In genomic region chr3:197014942-197015575, GRCh38 we compare ENCODE assay signal across 30 cellular contexts.
"Had no signal": no experiment of that assay in that cellular context is flagged by ENCODE, and none has a peak within 500 bp of the region (broad histone marks: within the 10 kb centered on the region; RNA-seq: fewer than 3 reads in every experiment).

No MANE protein-coding gene starts in this region.

- H3K27ac ChIP-seq: esophagus muscularis mucosa, foreskin keratinocyte, heart left ventricle, lower lobe of right lung, pancreas, psoas muscle, uterus, VCaP had no signal

- DNase-seq: activated CD4-positive, alpha-beta T cell treated with anti-CD3 and anti-CD28 coated beads for 4 hours; activated CD4-positive, alpha-beta T cell treated with anti-CD3 and anti-CD28 coated beads, Interleukin-2, amount 50 U/mL, for 48 hours; activated CD8-positive, alpha-beta memory T cell treated with anti-CD3 and anti-CD28 coated beads for 24 hours; activated effector memory CD4-positive, alpha-beta T cell treated with Interleukin-2 at 50 U/mL for 16 hours; activated naive CD4-positive, alpha-beta T cell treated with Interleukin-2 at 50 U/mL for 16 hours; anterior cingulate cortex; dermis blood vessel endothelial cell; effector CD4-positive, alpha-beta T cell; foreskin keratinocyte; hypothalamus; kidney glomerular epithelial cell; lower lobe of right lung; naive B cell; nephron progenitor cell; psoas muscle; stimulated activated CD4-positive, alpha-beta T cell treated with anti-CD3 and anti-CD28 coated beads, Interleukin-15, amount 100 ng/mL, for 24 hours; stimulated activated CD4-positive, alpha-beta T cell treated with anti-CD3 and anti-CD28 coated beads, Interleukin-2, amount 100 ng/mL, for 24 hours; substantia nigra; T-helper 9 cell; uterus had no signal

- H3K36me3 Mint-ChIP-seq: activated naive CD8-positive, alpha-beta T cell; naive B cell; type B pancreatic cell had no signal

- H3K9me3 ChIP-seq: esophagus muscularis mucosa, heart left ventricle, lower lobe of right lung, pancreas, psoas muscle, uterus had no signal

- H3K27me3 Mint-ChIP-seq: activated naive CD8-positive, alpha-beta T cell; central memory CD8-positive, alpha-beta T cell; stimulated activated naive CD8-positive, alpha-beta T cell treated with anti-CD3 and anti-CD28 coated beads, Interleukin-15, Interleukin-2, amounts not matched to agents 100 ng/mL and 50 ng/mL, for 24 hours had no signal

- H3K4me3 ChIP-seq: esophagus muscularis mucosa, heart left ventricle, lower lobe of right lung, pancreas, psoas muscle, smooth muscle cell, uterus had no signal

- H3K4me1 Mint-ChIP-seq: central memory CD8-positive, alpha-beta T cell; naive B cell had no signal

- ATAC-seq: foreskin keratinocyte, heart left ventricle, left lobe of liver, lower lobe of right lung, pancreas, psoas muscle had no signal

- H3K4me3 Mint-ChIP-seq: activated naive CD8-positive, alpha-beta T cell; central memory CD8-positive, alpha-beta T cell; naive B cell; nephron progenitor cell; stimulated activated naive CD8-positive, alpha-beta T cell treated with anti-CD3 and anti-CD28 coated beads, Interleukin-15, Interleukin-2, amounts not matched to agents 100 ng/mL and 50 ng/mL, for 24 hours; type B pancreatic cell had no signal

- H3K27ac Mint-ChIP-seq: activated naive CD8-positive, alpha-beta T cell; naive B cell; nephron progenitor cell; stimulated activated naive CD8-positive, alpha-beta T cell treated with anti-CD3 and anti-CD28 coated beads, Interleukin-15, Interleukin-2, amounts not matched to agents 100 ng/mL and 50 ng/mL, for 24 hours; type B pancreatic cell had no signal

- H3K4me1 ChIP-seq: esophagus muscularis mucosa, foreskin keratinocyte, lower lobe of right lung, pancreas, psoas muscle, uterus had no signal

- H3K9me3 Mint-ChIP-seq: central memory CD8-positive, alpha-beta T cell; nephron progenitor cell; stimulated activated naive CD8-positive, alpha-beta T cell treated with anti-CD3 and anti-CD28 coated beads, Interleukin-15, Interleukin-2, amounts not matched to agents 100 ng/mL and 50 ng/mL, for 24 hours; type B pancreatic cell had no signal

- H3K27me3 ChIP-seq: foreskin keratinocyte, heart left ventricle, pancreas, uterus had no signal

- H3K36me3 ChIP-seq: esophagus muscularis mucosa, heart left ventricle, lower lobe of right lung, pancreas, uterus had no signal

- H3K4me2 ChIP-seq: smooth muscle cell had no signal
